ENCODE assay signal across 9 cellular contexts in genomic region chr14:68762944-68763831, GRCh38. TPM values are rescaled to one million over a fixed set of nuclear protein-coding genes. Genes with fewer than 3 reads are reported as not detected.
DNase-seq lines count a peak whose midpoint lies in the region; ATAC-seq and TF ChIP-seq lines count a peak whose summit lies in the region.
"Had no signal": no experiment of that assay in that cellular context is flagged by ENCODE, and none has a peak within 500 bp of the region (broad histone marks: within the 10 kb centered on the region; RNA-seq: fewer than 3 reads in every experiment).

No MANE protein-coding gene starts in this region.

- TF ChIP-seq CTCF in colonic mucosa (IDR thresholded peaks at IDR 0.05) (no peak), lower lobe of right lung (IDR thresholded peaks at IDR 0.05) (no peak)
- no peak for TF ChIP-seq CTCF in CD4-positive, alpha-beta T cell (IDR thresholded peaks at IDR 0.05)

- DNase-seq in NCI-H146 (lab: John Stamatoyannopoulos, UW) = peak; percentile 59
- DNase-seq in colonic mucosa = peak; percentile 49
- peak; percentile 54 for DNase-seq in lower lobe of right lung
- no peak for DNase-seq in cerebellar cortex (ENCODE audit: low spot score)
- DNase-seq in CD4-positive, alpha-beta T cell = no peak
- DNase-seq: cerebellar nuclear complex had no signal

- no peak overlapping the region for H3K4me3 Mint-ChIP-seq in CD4-positive, alpha-beta T cell
- H3K4me3 Mint-ChIP-seq: T-helper 1 cell treated with Interleukin-12 subunit alpha and Interleukin-12 subunit beta and Interleukin-4 antibody, amounts not matched to agents 30 μg/mL and 1 μg/mL, for 36 hours had no signal

- H3K27ac ChIP-seq in colonic mucosa (no peak overlapping the region), lower lobe of right lung (peak overlapping the region; percentile 53), urinary bladder (ENCODE audit: low read depth) (peak overlapping the region; percentile 80)
- H3K27ac ChIP-seq in CD4-positive, alpha-beta T cell (ENCODE audit: low read depth, low read length) = no peak overlapping the region

- H3K36me3 Mint-ChIP-seq in CD4-positive, alpha-beta T cell (ENCODE audit: low read depth) = no peaks in the 10 kb centered on the region

- ATAC-seq in lower lobe of right lung (peak; percentile 69 to 81), GM18867 (IDR thresholded peaks at IDR 0.05; ENCODE audit: unreplicated experiment) (no peak)
- no peak for ATAC-seq in CD4-positive, alpha-beta T cell (ENCODE audit: poor library complexity)

- POLR2A ChIA-PET in CD4-positive, alpha-beta T cell (lab: Charles Lee) = interaction anchor here (0.7 to 2.0 kb wide), 3 partner anchors 17 to 879 kb away, joined by 3 to 7 read pairs (median 3); no protein-coding TSS in a partner anchor

- no peaks in the 10 kb centered on the region for H3K4me1 ChIP-seq in colonic mucosa
- H3K4me1 ChIP-seq in lower lobe of right lung = peaks cover 32% of the 10 kb centered on the region
- no peaks in the 10 kb centered on the region for H3K4me1 ChIP-seq in urinary bladder (ENCODE audit: insufficient read depth)

- intact Hi-C loops in colonic mucosa (cut with DNase I) = no loop called here
- intact Hi-C loops in lower lobe of right lung (cut with DNase I) = no loop called here
- intact Hi-C loops in CD4-positive, alpha-beta T cell (cut with DNase I, micrococcal nuclease) = no loop called here

- H3K27me3 Mint-ChIP-seq in CD4-positive, alpha-beta T cell = no peaks in the 10 kb centered on the region

- H3K27me3 ChIP-seq in colonic mucosa (no peaks in the 10 kb centered on the region), lower lobe of right lung (ENCODE audit: low read depth) (no peaks in the 10 kb centered on the region)
- no peaks in the 10 kb centered on the region for H3K27me3 ChIP-seq in CD4-positive, alpha-beta T cell (ENCODE audit: control insufficient read depth, insufficient read depth, low read length)

- H3K4me1 Mint-ChIP-seq in CD4-positive, alpha-beta T cell (ENCODE audit: low read depth) = peaks cover 34% of the 10 kb centered on the region

- no peaks in the 10 kb centered on the region for H3K9me3 Mint-ChIP-seq in CD4-positive, alpha-beta T cell
- H3K9me3 Mint-ChIP-seq: T-helper 1 cell treated with Interleukin-12 subunit alpha and Interleukin-12 subunit beta and Interleukin-4 antibody, amounts not matched to agents 30 μg/mL and 1 μg/mL, for 36 hours had no signal

- H3K36me3 ChIP-seq in colonic mucosa (no peaks in the 10 kb centered on the region), lower lobe of right lung (no peaks in the 10 kb centered on the region), urinary bladder (ENCODE audit: insufficient read depth) (no peaks in the 10 kb centered on the region)

- 21% methylated on average over 11 of the region's 11 CpGs for WGBS in urinary bladder

- H3K9me3 ChIP-seq in colonic mucosa = no peaks in the 10 kb centered on the region
- H3K9me3 ChIP-seq in lower lobe of right lung = no peaks in the 10 kb centered on the region
- H3K9me3 ChIP-seq in CD4-positive, alpha-beta T cell (ENCODE audit: control insufficient read depth, low read length) = no peaks in the 10 kb centered on the region

- no peak overlapping the region for H3K4me3 ChIP-seq in colonic mucosa
- H3K4me3 ChIP-seq in lower lobe of right lung = no peak overlapping the region
- no peak overlapping the region for H3K4me3 ChIP-seq in urinary bladder (ENCODE audit: low read depth, low read length)

- H3K9ac ChIP-seq in colonic mucosa (ENCODE audit: low read depth in 2 of 2, low read length in 2 of 2) = no peak overlapping the region

- CTCF ChIA-PET in CD4-positive, alpha-beta T cell (lab: Charles Lee) = interaction anchor here (0.6 kb wide), 1 partner anchor 44 kb away, joined by 4 read pairs; no protein-coding TSS in a partner anchor

- H3K27ac Mint-ChIP-seq in CD4-positive, alpha-beta T cell = no peak overlapping the region
- H3K27ac Mint-ChIP-seq: T-helper 1 cell treated with Interleukin-12 subunit alpha and Interleukin-12 subunit beta and Interleukin-4 antibody, amounts not matched to agents 30 μg/mL and 1 μg/mL, for 36 hours had no signal

RNA-seq across cellular contexts. Expression of gene ZFP36L1, which starts 29.7 kb away (rescaled TPM):
- total RNA-seq in colonic mucosa (100 to 1,000 TPM in 1 of 2 donors, 10 to 100 TPM in 1; 97.0 to 123 TPM), lower lobe of right lung (199 TPM), urinary bladder (82.2 TPM)
- polyA plus RNA-seq in urinary bladder = 653 TPM
- 100 to 1,000 TPM; 254 to 258 TPM for total RNA-seq in CD4-positive, alpha-beta T cell

Comparison
In these comparisons a context has a peak if more than half of its experiments do, and no peak if none do; other contexts are left out.
1. DNase-seq: peak in NCI-H146 (single experiment), colonic mucosa (single experiment) and lower lobe of right lung (single experiment); none in cerebellar cortex (single experiment) and CD4-positive, alpha-beta T cell (0 of 10).
2. H3K27ac ChIP-seq: peak in lower lobe of right lung (single experiment) and urinary bladder (single experiment); none in colonic mucosa (single experiment) and CD4-positive, alpha-beta T cell (single experiment).
3. ATAC-seq: peak in lower lobe of right lung (2 of 2); none in GM18867 (single experiment) and CD4-positive, alpha-beta T cell (single experiment).